Comparison of ENCODE assay signal across 17 cellular contexts in the genomic region with DNA sequence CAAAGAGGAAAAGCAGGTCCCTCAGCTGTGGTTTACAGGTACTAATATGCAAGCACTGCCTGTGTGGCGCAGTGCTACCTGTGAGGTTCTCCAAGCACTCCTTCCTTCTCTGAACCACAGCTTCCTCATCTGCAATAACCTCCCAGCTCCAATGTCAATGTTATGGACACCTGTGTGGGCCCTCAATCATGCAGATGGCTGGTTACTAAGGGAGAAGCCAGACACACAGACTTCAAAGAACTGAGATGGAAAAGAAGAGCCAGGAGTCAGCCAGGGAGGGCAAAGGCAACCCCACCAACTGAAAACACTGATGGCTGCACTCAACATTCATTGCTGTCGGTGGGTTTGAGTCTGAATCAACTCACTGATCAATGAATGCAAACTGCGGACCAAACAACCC.
DNase-seq lines count a peak whose midpoint lies in the region; ATAC-seq, FAIRE-seq and TF ChIP-seq lines count a peak whose summit lies in the region.
"Had no signal": no experiment of that assay in that cellular context is flagged by ENCODE, and none has a peak within 500 bp of the region (broad histone marks: within the 10 kb centered on the region; RNA-seq: fewer than 3 reads in every experiment).

No MANE protein-coding gene starts in this region.

- WGBS in HepG2 (ENCODE audit: low lambda C conversion rate), result 95% methylated on average over 3 of the region's 3 CpGs
- WGBS in right lobe of liver (ENCODE audit: insufficient coverage, low coverage, low lambda C conversion rate, missing lambda C conversion rate), result 81% methylated on average over 3 of the region's 3 CpGs
- 87% methylated on average over 3 of the region's 3 CpGs for WGBS in mesenchymal stem cell

- no peak overlapping the region for H3K9ac ChIP-seq in HepG2 (ENCODE audit: insufficient read depth, low read depth, low read length)
- no peak overlapping the region for H3K9ac ChIP-seq in mesenchymal stem cell (ENCODE audit: low read length)
- H3K9ac ChIP-seq: BLaER1 had no signal

- peak overlapping the region; percentile 68 for H4K91ac ChIP-seq in mesenchymal stem cell (ENCODE audit: low read length)

- intact Hi-C loops in HepG2 (cut with micrococcal nuclease; ENCODE audit: unreplicated experiment) (no loop called here), right lobe of liver (cut with DNase I) (no loop called here), PC-9 (cut with micrococcal nuclease; ENCODE audit: unreplicated experiment) (no loop called here)

- in situ Hi-C loops in HepG2 (cut with HindIII; ENCODE audit: extremely low pct_ligation_motif_present, low pct_unique_long_range_greater_than_20kb), result no loop called here

- H2BK5ac ChIP-seq in mesenchymal stem cell (ENCODE audit: low read depth, low read length, poor library complexity, severe bottlenecking), result no peak overlapping the region

- POLR2A ChIA-PET in HepG2 (lab: Yijun Ruan, JAX) (interaction anchor here (1.6 kb wide), 1 partner anchor 34 kb away, joined by 8 read pairs; no protein-coding TSS in a partner anchor), PC-9 (lab: Charles Lee; ENCODE audit: unreplicated experiment) (interaction anchor here (0.6 kb wide), 1 partner anchor 35 kb away, joined by 3 read pairs; no protein-coding TSS in a partner anchor)

- CTCF ChIA-PET in HepG2 (lab: Yijun Ruan, JAX; ENCODE audit: low intra/inter-chr PET ratio, low total read pairs) (no interaction called here), PC-9 (lab: Charles Lee) (interaction anchor here (0.6 kb wide), 1 partner anchor 576 kb away, joined by 4 read pairs; no protein-coding TSS in a partner anchor)

- H3K4me1 ChIP-seq in HepG2 (ENCODE audit: insufficient read depth, low read length), result peaks cover 46% of the 10 kb centered on the region
- H3K4me1 ChIP-seq in right lobe of liver, result no peaks in the 10 kb centered on the region
- peaks cover 56% of the 10 kb centered on the region for H3K4me1 ChIP-seq in PC-9 (replicated peaks; ENCODE audit: insufficient read depth)
- H3K4me1 ChIP-seq in mesenchymal stem cell (ENCODE audit: control insufficient read depth, insufficient read depth, low read depth, low read length), result peaks cover 15% of the 10 kb centered on the region

- DNase-seq in HepG2 (ENCODE audit: low spot score) (no peak), right lobe of liver (no peak), PC-9 (no peak), mesenchymal stem cell (no peak), NCI-H1436 (lab: John Stamatoyannopoulos, UW) (no peak)
- DNase-seq in activated naive CD4-positive, alpha-beta T cell treated with anti-CD3 and anti-CD28 coated beads, Interleukin-2, amount 50 U/mL, for 72 hours (ENCODE audit: low spot score in 2 of 2), result no peak
- DNase-seq in T-helper 2 cell treated with Interferon-gamma antibody and Interleukin-4, amounts not matched to agents 5 μg/mL and 100 μg/mL, for 36 hours (ENCODE audit: low spot score), result no peak
- DNase-seq: 8988T, EL, MV-4-11, NCI-H1436 treated with DMSO at 0.1 percent for 48 hours, NCI-H2081, NCI-H2227 treated with DMSO at 0.1 percent for 48 hours, NCI-H524 treated with DMSO at 0.1 percent for 48 hours, OCI-M1 had no signal

- H3K14ac ChIP-seq in mesenchymal stem cell (ENCODE audit: low read length in 2 of 2), result no peak overlapping the region

- H3F3A ChIP-seq in PC-9 (ENCODE audit: insufficient read depth, low read depth), result peaks cover 52% of the 10 kb centered on the region

- peak overlapping the region; percentile 54 for H4K8ac ChIP-seq in mesenchymal stem cell (ENCODE audit: low read length)

- no peak for FAIRE-seq in HepG2 (lab: Jason Lieb, UNC)

- BruUV-seq in HepG2 (replicated peaks; lab: Mats Ljungman, UMichigan) (no TSS peak), PC-9 (replicated peaks; lab: Mats Ljungman, UMichigan) (no TSS peak)

- H3K27ac ChIP-seq in HepG2 (ENCODE audit: extremely low read length, insufficient read depth, low read length), result peak overlapping the region; percentile 19
- no peak overlapping the region for H3K27ac ChIP-seq in right lobe of liver
- H3K27ac ChIP-seq in PC-9, result peak overlapping the region; percentile 4; the same call in 1 of the 2 replicates
- H3K27ac ChIP-seq in mesenchymal stem cell (ENCODE audit: low read length, poor library complexity, severe bottlenecking), result peak overlapping the region; percentile 57
- H3K27ac ChIP-seq: BLaER1 had no signal

- H3K36me3 Mint-ChIP-seq in activated naive CD4-positive, alpha-beta T cell treated with anti-CD3 and anti-CD28 coated beads, Interleukin-2, amount 50 U/mL, for 72 hours, result no peaks in the 10 kb centered on the region
- H3K36me3 Mint-ChIP-seq in T-helper 2 cell treated with Interferon-gamma antibody and Interleukin-4, amounts not matched to agents 5 μg/mL and 100 μg/mL, for 36 hours (ENCODE audit: low read depth), result no peaks in the 10 kb centered on the region

- H3K18ac ChIP-seq in mesenchymal stem cell (ENCODE audit: low read depth in 1 of 2, low read length in 2 of 2), result no peak overlapping the region

- no peak overlapping the region for H3K4me3 Mint-ChIP-seq in T-helper 2 cell treated with Interferon-gamma antibody and Interleukin-4, amounts not matched to agents 5 μg/mL and 100 μg/mL, for 36 hours

- H3K36me3 ChIP-seq in HepG2 (replicated peaks in 1 of 2; ENCODE audit: control insufficient read depth in 1 of 2, insufficient read depth in 2 of 2, low read length in 2 of 2), result no peaks in the 10 kb centered on the region
- no peaks in the 10 kb centered on the region for H3K36me3 ChIP-seq in right lobe of liver
- H3K36me3 ChIP-seq in PC-9 (ENCODE audit: low read depth), result 0 out of 2 replicates have a peak, but pooled peaks cover 3% of the 10 kb centered on the region
- peaks cover 0 to 5% of the 10 kb centered on the region in 2 experiments for H3K36me3 ChIP-seq in mesenchymal stem cell (ENCODE audit: control insufficient read depth in 1 of 2, insufficient read depth in 2 of 2, low read depth in 1 of 2, low read length in 2 of 2)

- peak overlapping the region; percentile 98 for H2AK5ac ChIP-seq in mesenchymal stem cell (ENCODE audit: low read length, severe bottlenecking)

- peaks cover 7% of the 10 kb centered on the region for H3K79me1 ChIP-seq in mesenchymal stem cell (replicated peaks; ENCODE audit: low read length, poor library complexity, severe bottlenecking)

- H3K9me3 ChIP-seq in HepG2 (ENCODE audit: low read length) (no peaks in the 10 kb centered on the region), right lobe of liver (no peaks in the 10 kb centered on the region), PC-9 (ENCODE audit: insufficient read depth, low read depth) (no peaks in the 10 kb centered on the region), mesenchymal stem cell (ENCODE audit: control insufficient read depth, low read length) (no peaks in the 10 kb centered on the region)
- H3K9me3 ChIP-seq: BLaER1 had no signal

- H3K4me1 Mint-ChIP-seq in T-helper 2 cell treated with Interferon-gamma antibody and Interleukin-4, amounts not matched to agents 5 μg/mL and 100 μg/mL, for 36 hours (ENCODE audit: low read depth), result no peaks in the 10 kb centered on the region

- H3K27ac Mint-ChIP-seq in activated naive CD4-positive, alpha-beta T cell treated with anti-CD3 and anti-CD28 coated beads, Interleukin-2, amount 50 U/mL, for 72 hours, result no peak overlapping the region
- H3K27ac Mint-ChIP-seq in T-helper 2 cell treated with Interferon-gamma antibody and Interleukin-4, amounts not matched to agents 5 μg/mL and 100 μg/mL, for 36 hours, result no peak overlapping the region

- ATAC-seq in HepG2, result no peak
- no peak for ATAC-seq in right lobe of liver
- ATAC-seq in activated naive CD4-positive, alpha-beta T cell treated with anti-CD3 and anti-CD28 coated beads, Interleukin-2, amount 50 U/mL, for 72 hours, result no peak
- no peak for ATAC-seq in HG03025 (IDR thresholded peaks at IDR 0.05; ENCODE audit: low FRiP score, unreplicated experiment)

- H3K9me3 Mint-ChIP-seq in activated naive CD4-positive, alpha-beta T cell treated with anti-CD3 and anti-CD28 coated beads, Interleukin-2, amount 50 U/mL, for 72 hours, result no peaks in the 10 kb centered on the region
- no peaks in the 10 kb centered on the region for H3K9me3 Mint-ChIP-seq in T-helper 2 cell treated with Interferon-gamma antibody and Interleukin-4, amounts not matched to agents 5 μg/mL and 100 μg/mL, for 36 hours

- H2AFZ ChIP-seq in HepG2 (ENCODE audit: low read length), result no peak overlapping the region
- no peak overlapping the region for H2AFZ ChIP-seq in PC-9
- H2AFZ ChIP-seq in mesenchymal stem cell (ENCODE audit: low read depth, low read length), result no peak overlapping the region

- no peak overlapping the region for H2BK120ac ChIP-seq in mesenchymal stem cell (ENCODE audit: low read depth, low read length)

- no peaks in the 10 kb centered on the region for H3K27me3 Mint-ChIP-seq in T-helper 2 cell treated with Interferon-gamma antibody and Interleukin-4, amounts not matched to agents 5 μg/mL and 100 μg/mL, for 36 hours (ENCODE audit: low read depth)

- H3K79me2 ChIP-seq in HepG2 (ENCODE audit: insufficient read depth, low read length) (peaks cover 14% of the 10 kb centered on the region), PC-9 (ENCODE audit: low read depth) (peaks cover 60% of the 10 kb centered on the region)

- no peak overlapping the region for H3K4me2 ChIP-seq in HepG2 (ENCODE audit: low read depth, low read length)
- no peak overlapping the region for H3K4me2 ChIP-seq in PC-9
- no peak overlapping the region for H3K4me2 ChIP-seq in mesenchymal stem cell (ENCODE audit: low read length, poor library complexity, severe bottlenecking)
- H3K4me2 ChIP-seq: BLaER1 had no signal

- TF ChIP-seq RAD21 in HepG2 (CRISPR knock-in tag; IDR thresholded peaks at IDR 0.05), result no peak

- H2BK15ac ChIP-seq in mesenchymal stem cell (ENCODE audit: low read depth, poor library complexity, severe bottlenecking), result no peak overlapping the region

- H3K4me3 ChIP-seq in HepG2 (replicated peaks in 1 of 3; ENCODE audit: insufficient read depth in 1 of 3, low read depth in 2 of 3, low read length in 3 of 3) (no peak overlapping the region), right lobe of liver (no peak overlapping the region), PC-9 (no peak overlapping the region), mesenchymal stem cell (ENCODE audit: insufficient read depth in 1 of 2, low read depth in 1 of 2, low read length in 2 of 2) (no peak overlapping the region)
- H3K4me3 ChIP-seq: BLaER1 had no signal

- H4K20me1 ChIP-seq in HepG2 (ENCODE audit: insufficient read depth, low read length) (no peaks in the 10 kb centered on the region), PC-9 (ENCODE audit: insufficient read depth) (no peaks in the 10 kb centered on the region)

- TF ChIP-seq POLR2A in HepG2 (IDR thresholded peaks at IDR 0.05; ENCODE audit: insufficient read depth in 1 of 2, low read depth in 2 of 2, low read length in 2 of 2) (no peak), right lobe of liver (IDR thresholded peaks at IDR 0.05) (no peak)

- H3K4ac ChIP-seq in mesenchymal stem cell (ENCODE audit: low read depth in 1 of 2, low read length in 2 of 2), result peak overlapping the region in 1 of 2 experiments; percentile 2

- H2BK12ac ChIP-seq in mesenchymal stem cell (ENCODE audit: low read length in 2 of 2), result no peak overlapping the region

- H3K27me3 ChIP-seq in HepG2 (ENCODE audit: control insufficient read depth in 1 of 2, insufficient read depth in 2 of 2, low read length in 2 of 2), result no peaks in the 10 kb centered on the region
- no peaks in the 10 kb centered on the region for H3K27me3 ChIP-seq in right lobe of liver
- H3K27me3 ChIP-seq in PC-9 (ENCODE audit: insufficient read depth, low read depth), result no peaks in the 10 kb centered on the region
- no peaks in the 10 kb centered on the region for H3K27me3 ChIP-seq in mesenchymal stem cell (ENCODE audit: control insufficient read depth in 1 of 2, insufficient read depth in 1 of 2, low read length in 2 of 2)
- H3K27me3 ChIP-seq: BLaER1 had no signal

- TF ChIP-seq CTCF in HepG2 (CRISPR knock-in tag; IDR thresholded peaks at IDR 0.05) (no peak), right lobe of liver (IDR thresholded peaks at IDR 0.05) (no peak), PC-9 (conservative IDR thresholded peaks at IDR 0.05) (no peak)

- no peaks in the 10 kb centered on the region for H3K9me2 ChIP-seq in PC-9 (ENCODE audit: insufficient read depth)

- no peak overlapping the region for H3K23ac ChIP-seq in mesenchymal stem cell (ENCODE audit: low read length in 2 of 2)

- TF ChIP-seq EP300 in HepG2 (IDR thresholded peaks at IDR 0.05; ENCODE audit: low read depth in 2 of 2, low read length in 2 of 2) (no peak), HepG2 (CRISPR knock-in tag; IDR thresholded peaks at IDR 0.05; ENCODE audit: borderline replicate concordance) (no peak)

Comparison
In these comparisons a context has a peak if more than half of its experiments do, and no peak if none do; other contexts are left out.
1. H3K27ac ChIP-seq: peak in HepG2 (single experiment), PC-9 (single experiment) and mesenchymal stem cell (single experiment); none in right lobe of liver (0 of 3).